23 cellular contexts compared by ENCODE assay signal in the genomic region with DNA sequence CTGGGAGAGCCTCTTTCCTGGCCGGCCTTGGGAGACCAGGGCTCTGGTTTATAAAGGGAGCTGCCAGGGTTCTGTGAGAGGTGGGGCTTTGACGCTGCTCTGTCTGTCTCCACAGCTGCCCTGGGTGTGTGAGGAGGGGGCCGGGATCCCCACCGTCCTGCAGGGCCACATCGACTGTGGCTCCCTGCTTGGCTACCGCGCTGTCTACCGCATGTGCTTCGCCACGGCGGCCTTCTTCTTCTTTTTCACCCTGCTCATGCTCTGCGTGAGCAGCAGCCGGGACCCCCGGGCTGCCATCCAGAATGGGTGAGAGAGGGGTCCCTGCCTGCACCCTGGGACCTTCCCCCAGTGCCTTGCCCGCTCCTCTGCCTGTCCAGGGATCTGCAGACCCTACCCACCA. TPM values are rescaled to one million over a fixed set of nuclear protein-coding genes. Genes with fewer than 3 reads are reported as not detected.
A peak's percentile ranks its signal among the peaks of the same experiment; 100 is the strongest.
DNase-seq lines count a peak whose midpoint lies in the region; ATAC-seq and TF ChIP-seq lines count a peak whose summit lies in the region.
"Had no signal": no experiment of that assay in that cellular context is flagged by ENCODE, and none has a peak within 500 bp of the region (broad histone marks: within the 10 kb centered on the region; RNA-seq: fewer than 3 reads in every experiment).

No MANE protein-coding gene starts in this region.

- H3K36me3 Mint-ChIP-seq in MCF 10A (ENCODE audit: insufficient read depth, unreplicated experiment) (peaks cover 40% of the 10 kb centered on the region), naive B cell (no peaks in the 10 kb centered on the region)
- H3K36me3 Mint-ChIP-seq: T-cell had no signal

- ATAC-seq in RWPE2 (ENCODE audit: low read depth) (no peak), naive B cell (ENCODE audit: low read depth in 2 of 2) (no peak), GM19035 (IDR thresholded peaks at IDR 0.05; ENCODE audit: unreplicated experiment) (no peak)
- ATAC-seq: GM23338, K562, T-cell had no signal

- BruUV-seq in MCF 10A (replicated peaks; lab: Mats Ljungman, UMichigan), result no TSS peak

- H3K27me3 Mint-ChIP-seq in MCF 10A (ENCODE audit: insufficient read depth, unreplicated experiment) (no peaks in the 10 kb centered on the region), naive B cell (peaks cover 0 to 4% (median 0%) of the 10 kb centered on the region in 3 donors)

- no peaks in the 10 kb centered on the region for H3K9me3 Mint-ChIP-seq in MCF 10A (ENCODE audit: unreplicated experiment)
- H3K9me3 Mint-ChIP-seq in naive B cell, result no peaks in the 10 kb centered on the region
- H3K9me3 Mint-ChIP-seq: GM23338, T-cell had no signal

- POLR2A ChIA-PET in MCF 10A (lab: Yijun Ruan, JAX), result interaction anchor here (0.6 to 2.4 kb wide), 3 partner anchors 30 to 632 kb away, joined by 3 to 7 read pairs (median 3); no protein-coding TSS in a partner anchor

- H3K9me3 ChIP-seq in breast epithelium (no peaks in the 10 kb centered on the region), RWPE2 (ENCODE audit: severe bottlenecking) (no peaks in the 10 kb centered on the region)
- H3K9me3 ChIP-seq: HAP-1 had no signal

- H3K36me3 ChIP-seq in breast epithelium, result no peaks in the 10 kb centered on the region
- H3K36me3 ChIP-seq in RWPE2 (ENCODE audit: low read depth), result peaks cover 89% of the 10 kb centered on the region
- H3K36me3 ChIP-seq: HAP-1 had no signal

- H3K27me3 ChIP-seq in breast epithelium (no peaks in the 10 kb centered on the region), RWPE2 (ENCODE audit: insufficient read depth, poor library complexity, severe bottlenecking) (no peaks in the 10 kb centered on the region), dorsolateral prefrontal cortex (peaks cover 0 to 7% (median 0%) of the 10 kb centered on the region in 45 donors)

- H3K27ac ChIP-seq in breast epithelium (no peak overlapping the region), RWPE2 (ENCODE audit: poor library complexity, severe bottlenecking) (peak overlapping the region; percentile 96), dorsolateral prefrontal cortex (no peak overlapping the region)
- H3K27ac ChIP-seq: 22Rv1, C4-2B, SK-N-MC had no signal

- CTCF ChIA-PET in MCF 10A (lab: Yijun Ruan, JAX), result interaction anchor here (0.6 to 12.7 kb wide), 6 partner anchors 16 to 262 kb away, joined by 3 to 238 read pairs (median 3); no protein-coding TSS in a partner anchor

- DNase-seq in MCF 10A (ENCODE audit: unreplicated experiment) (no peak), breast epithelium (ENCODE audit: low spot score in 2 of 2) (no peak), RWPE2 (ENCODE audit: low spot score) (no peak), naive B cell (no peak), NCI-H1436 (lab: John Stamatoyannopoulos, UW) (no peak), SKM-1 treated with dmso at 0.1 percent for 144 hours (lab: John Stamatoyannopoulos, UW; ENCODE audit: unreplicated experiment) (no peak), dorsolateral prefrontal cortex (no peak)
- DNase-seq: ACHN, DMS53, NCI-H1105, NCI-H2029 treated with DMSO at 0.1 percent for 48 hours, NCI-H2171, NCI-H524 treated with DMSO at 0.1 percent for 48 hours, NCI-H82, SHP77, T-cell had no signal

- intact Hi-C loops in MCF 10A (cut with micrococcal nuclease), result no loop called here
- intact Hi-C loops in breast epithelium (cut with DNase I; ENCODE audit: low total_unique reads), result no loop called here
- intact Hi-C loops in dorsolateral prefrontal cortex (cut with DNase I), result loop anchor here (5.0 to 10.0 kb wide), 4 partner anchors 120 to 262 kb away; partner anchors contain the start of genes SNRNP40 (in 1 of the 2) and ZCCHC17 (in 1 of the 2)

- H3K4me3 ChIP-seq in breast epithelium (no peak overlapping the region), RWPE2 (ENCODE audit: severe bottlenecking) (no peak overlapping the region), dorsolateral prefrontal cortex (no peak overlapping the region)
- H3K4me3 ChIP-seq: GM23338, HAP-1, K562, SK-N-MC had no signal

- H3K4me1 ChIP-seq in breast epithelium (no peaks in the 10 kb centered on the region), RWPE2 (ENCODE audit: insufficient read depth, poor library complexity, severe bottlenecking) (peaks cover 54% of the 10 kb centered on the region)
- H3K4me1 ChIP-seq: HAP-1 had no signal

- TF ChIP-seq POLR2A in breast epithelium (IDR thresholded peaks at IDR 0.05), result no peak

- H3K27ac Mint-ChIP-seq in MCF 10A (ENCODE audit: low read depth, unreplicated experiment), result peak overlapping the region; percentile 51
- peak overlapping the region; percentile 11 to 98 (median 84) for H3K27ac Mint-ChIP-seq in naive B cell
- H3K27ac Mint-ChIP-seq: GM23338, T-cell had no signal

- TF ChIP-seq CTCF in MCF 10A (IDR thresholded peaks at IDR 0.05; ENCODE audit: unreplicated experiment) (no peak), breast epithelium (IDR thresholded peaks at IDR 0.05) (no peak), RWPE2 (IDR thresholded peaks at IDR 0.05; ENCODE audit: poor library complexity, severe bottlenecking) (no peak), dorsolateral prefrontal cortex (IDR thresholded peaks at IDR 0.05 in 54 of 56, conservative IDR thresholded peaks at IDR 0.05 in 2 of 56; ENCODE audit: low read depth in 1 of 56, partially characterized antibody in 56 of 56) (no peak)

- H3K4me3 Mint-ChIP-seq in MCF 10A (ENCODE audit: unreplicated experiment) (no peak overlapping the region), naive B cell (no peak overlapping the region)
- H3K4me3 Mint-ChIP-seq: GM23338, T-cell had no signal

- H3K4me1 Mint-ChIP-seq in MCF 10A (ENCODE audit: insufficient read depth, unreplicated experiment) (peaks cover 28% of the 10 kb centered on the region), naive B cell (peaks cover 26 to 35% (median 28%) of the 10 kb centered on the region in 3 donors)

RNA-seq across cellular contexts. Expression of gene SERINC2, which starts 11.6 kb away (rescaled TPM):
- 117 and 140 TPM in 2 replicates for total RNA-seq in MCF 10A (2022)
- 10 to 100 TPM; 10.4 to 50.6 (median 30.5) TPM for total RNA-seq in breast epithelium
- 1 to 10 TPM in 1 of 6 donors, under 1 TPM in 4, not detected in 1; 0.54 to 1.6 (median 0.77) TPM for polyA plus RNA-seq in naive B cell (ENCODE audit: low read depth in 6 of 6)
- 1 to 10 TPM in 37 of 120 experiments, under 1 TPM in 79, not detected in 4; 0.19 to 2.7 (median 0.81) TPM for total RNA-seq in dorsolateral prefrontal cortex

RNA-seq across cellular contexts. Expression of gene FABP3, which starts 51.7 kb away (rescaled TPM):
- total RNA-seq in MCF 10A (2022) (not detected in 2 replicates), breast epithelium (10 to 100 TPM in 2 of 3 donors, 1 to 10 TPM in 1; 7.9 to 15.5 (median 15.0) TPM), dorsolateral prefrontal cortex (100 to 1,000 TPM in 40 of 120 experiments, 10 to 100 TPM in 80; 26.6 to 202 (median 90.7) TPM)
- under 1 TPM in 1 of 6 donors, not detected in 5; 0.55 TPM for polyA plus RNA-seq in naive B cell (ENCODE audit: low read depth in 6 of 6)
- total RNA-seq: K562 had no signal

Comparison
In these comparisons a context has a peak if more than half of its experiments do, and no peak if none do; other contexts are left out.
1. intact Hi-C loops: an anchor here in dorsolateral prefrontal cortex (5.0 to 10.0 kb wide); none called in MCF 10A and breast epithelium.